ENCODE assay signal across 12 cellular contexts in genomic region chr6:106648651-106649308, GRCh38. TPM values are rescaled to one million over a fixed set of nuclear protein-coding genes. Genes with fewer than 3 reads are reported as not detected.
A peak's percentile ranks its signal among the peaks of the same experiment; 100 is the strongest.
DNase-seq lines count a peak whose midpoint lies in the region; ATAC-seq lines count a peak whose summit lies in the region.
"Had no signal": no experiment of that assay in that cellular context is flagged by ENCODE, and none has a peak within 500 bp of the region (broad histone marks: within the 10 kb centered on the region; RNA-seq: fewer than 3 reads in every experiment).

No MANE protein-coding gene starts in this region.

- no peak overlapping the region for H3K4me3 ChIP-seq in right cardiac atrium (ENCODE audit: low read length)
- H3K4me3 ChIP-seq: sigmoid colon had no signal

- H3K27ac ChIP-seq in right cardiac atrium (ENCODE audit: low read length), result no peak overlapping the region
- H3K27ac ChIP-seq: RWPE1, sigmoid colon had no signal

- H3K9me3 ChIP-seq in right cardiac atrium (ENCODE audit: control insufficient read depth, low read length), result no peaks in the 10 kb centered on the region
- H3K9me3 ChIP-seq: sigmoid colon had no signal

- DNase-seq in MV-4-11 (lab: John Stamatoyannopoulos, UW), result peak; percentile 35
- no peak for DNase-seq in right cardiac atrium
- DNase-seq in NCI-H1105 (lab: John Stamatoyannopoulos, UW), result no peak
- DNase-seq in activated CD4-positive, alpha-beta memory T cell treated with anti-CD3 and anti-CD28 coated beads for 36 hours, result no peak
- no peak for DNase-seq in activated gamma-delta T cell (lab: John Stamatoyannopoulos, UW)
- DNase-seq: mesendoderm, NCI-H2081, sigmoid colon had no signal

- peaks cover 32% of the 10 kb centered on the region for H3K36me3 Mint-ChIP-seq in activated CD4-positive, alpha-beta memory T cell treated with anti-CD3 and anti-CD28 coated beads for 36 hours

- no peak overlapping the region for H3K27ac Mint-ChIP-seq in activated CD4-positive, alpha-beta memory T cell treated with anti-CD3 and anti-CD28 coated beads for 36 hours
- H3K27ac Mint-ChIP-seq: activated naive CD8-positive, alpha-beta T cell had no signal

- H3K27me3 ChIP-seq in right cardiac atrium (ENCODE audit: control insufficient read depth, insufficient read depth), result no peaks in the 10 kb centered on the region
- H3K27me3 ChIP-seq: sigmoid colon had no signal

- ATAC-seq in GM19455 (IDR thresholded peaks at IDR 0.05; ENCODE audit: unreplicated experiment), result peak; percentile 79
- ATAC-seq in HG02884 (IDR thresholded peaks at IDR 0.05; ENCODE audit: unreplicated experiment), result peak; percentile 79
- no peak for ATAC-seq in right cardiac atrium

- CTCF ChIA-PET in activated CD4-positive, alpha-beta memory T cell treated with anti-CD3 and anti-CD28 coated beads for 36 hours (lab: Charles Lee), result interaction anchor here (1.4 kb wide), 1 partner anchor 203 kb away, joined by 3 read pairs; no protein-coding TSS in a partner anchor

- no peaks in the 10 kb centered on the region for H3K27me3 Mint-ChIP-seq in activated CD4-positive, alpha-beta memory T cell treated with anti-CD3 and anti-CD28 coated beads for 36 hours
- H3K27me3 Mint-ChIP-seq: activated naive CD8-positive, alpha-beta T cell had no signal

- no peaks in the 10 kb centered on the region for H3K4me1 Mint-ChIP-seq in activated CD4-positive, alpha-beta memory T cell treated with anti-CD3 and anti-CD28 coated beads for 36 hours (ENCODE audit: low read depth)

- no peak overlapping the region for H3K4me3 Mint-ChIP-seq in activated CD4-positive, alpha-beta memory T cell treated with anti-CD3 and anti-CD28 coated beads for 36 hours
- H3K4me3 Mint-ChIP-seq: activated naive CD8-positive, alpha-beta T cell had no signal

- no peaks in the 10 kb centered on the region for H3K9me3 Mint-ChIP-seq in activated CD4-positive, alpha-beta memory T cell treated with anti-CD3 and anti-CD28 coated beads for 36 hours

- no peaks in the 10 kb centered on the region for H3K4me1 ChIP-seq in right cardiac atrium (ENCODE audit: control insufficient read depth, insufficient read depth, low read length)
- H3K4me1 ChIP-seq: sigmoid colon had no signal

- POLR2A ChIA-PET in activated CD4-positive, alpha-beta memory T cell treated with anti-CD3 and anti-CD28 coated beads for 36 hours (lab: Charles Lee), result no interaction called here

- WGBS in right cardiac atrium, result 94% methylated on average over 7 of the region's 7 CpGs

- intact Hi-C loops in right cardiac atrium (cut with DNase I), result no loop called here
- intact Hi-C loops in activated CD4-positive, alpha-beta memory T cell treated with anti-CD3 and anti-CD28 coated beads for 36 hours (cut with micrococcal nuclease), result no loop called here

RNA-seq across cellular contexts. Expression of gene QRSL1, which starts 19.4 kb away (rescaled TPM):
- 10 to 100 TPM in 3 of 4 donors, 1 to 10 TPM in 1; 9.6 to 17.9 (median 12.0) TPM for total RNA-seq in right cardiac atrium
- polyA plus RNA-seq in right cardiac atrium, result 10.4 TPM
- total RNA-seq in activated CD4-positive, alpha-beta memory T cell treated with anti-CD3 and anti-CD28 coated beads for 36 hours, result 10 to 100 TPM; 13.2 to 13.9 TPM

RNA-seq across cellular contexts. Expression of gene RTN4IP1, which starts 19.5 kb away (rescaled TPM):
- total RNA-seq in right cardiac atrium, result 10 to 100 TPM in 3 of 4 donors, 1 to 10 TPM in 1; 9.5 to 15.7 (median 11.8) TPM
- polyA plus RNA-seq in right cardiac atrium, result 17.4 TPM
- 1 to 10 TPM; 8.0 to 8.5 TPM for total RNA-seq in activated CD4-positive, alpha-beta memory T cell treated with anti-CD3 and anti-CD28 coated beads for 36 hours

Comparison
In these comparisons a context has a peak if more than half of its experiments do, and no peak if none do; other contexts are left out.
1. ATAC-seq: peak in GM19455 (single experiment) and HG02884 (single experiment); none in right cardiac atrium (0 of 2).